Comparison of ENCODE assay signal across 9 cellular contexts in genomic region chr11:9972917-9973504, GRCh38.
DNase-seq lines count a peak whose midpoint lies in the region; ATAC-seq and TF ChIP-seq lines count a peak whose summit lies in the region.
"Had no signal": no experiment of that assay in that cellular context is flagged by ENCODE, and none has a peak within 500 bp of the region (broad histone marks: within the 10 kb centered on the region; RNA-seq: fewer than 3 reads in every experiment).

No MANE protein-coding gene starts in this region.

- H3K27me3 Mint-ChIP-seq in CD4-positive, alpha-beta T cell = no peaks in the 10 kb centered on the region
- no peaks in the 10 kb centered on the region for H3K27me3 Mint-ChIP-seq in activated CD8-positive, alpha-beta T cell treated with anti-CD3 and anti-CD28 coated beads, Interleukin-2, amount 10 ng/mL, durations not matched to agents 7 days and 5 days (ENCODE audit: low read depth)
- H3K27me3 Mint-ChIP-seq: T-cell had no signal

- no peaks in the 10 kb centered on the region for H3K27me3 ChIP-seq in CD4-positive, alpha-beta T cell (ENCODE audit: control insufficient read depth, insufficient read depth, low read length)

- no peaks in the 10 kb centered on the region for H3K36me3 Mint-ChIP-seq in CD4-positive, alpha-beta T cell (ENCODE audit: low read depth)
- H3K36me3 Mint-ChIP-seq in activated CD8-positive, alpha-beta T cell treated with anti-CD3 and anti-CD28 coated beads, Interleukin-2, amount 10 ng/mL, durations not matched to agents 7 days and 5 days (ENCODE audit: low read depth) = no peaks in the 10 kb centered on the region

- H3K4me3 ChIP-seq in retinal pigment epithelial cell (ENCODE audit: low read length) = no peak overlapping the region

- H3K9me3 Mint-ChIP-seq in CD4-positive, alpha-beta T cell = no peaks in the 10 kb centered on the region
- no peaks in the 10 kb centered on the region for H3K9me3 Mint-ChIP-seq in activated CD8-positive, alpha-beta T cell treated with anti-CD3 and anti-CD28 coated beads, Interleukin-2, amount 10 ng/mL, durations not matched to agents 7 days and 5 days (ENCODE audit: insufficient read depth)
- H3K9me3 Mint-ChIP-seq: T-cell had no signal

- DNase-seq in CD4-positive, alpha-beta T cell = peak in 2 of 10 experiments; percentile 2 to 11
- DNase-seq in NCI-H1048 (lab: John Stamatoyannopoulos, UW) = peak; percentile 2
- peak; percentile 44 for DNase-seq in activated CD8-positive, alpha-beta T cell treated with anti-CD3 and anti-CD28 coated beads, Interleukin-2, amount 10 ng/mL, durations not matched to agents 7 days and 5 days
- no peak for DNase-seq in Right ventricle myocardium superior
- DNase-seq in retinal pigment epithelial cell (ENCODE audit: low read depth) = no peak
- no peak for DNase-seq in activated CD8-positive, alpha-beta memory T cell treated with anti-CD3 and anti-CD28 coated beads, Interleukin-2, amount 50 U/mL, for 4 hours

- CTCF ChIA-PET in CD4-positive, alpha-beta T cell (lab: Charles Lee) = interaction anchor here (1.3 to 1.5 kb wide), 3 partner anchors 213 to 217 kb away, joined by 3 to 6 read pairs (median 4); no protein-coding TSS in a partner anchor
- CTCF ChIA-PET in activated CD8-positive, alpha-beta T cell treated with anti-CD3 and anti-CD28 coated beads, Interleukin-2, amount 10 ng/mL, durations not matched to agents 7 days and 5 days (lab: Charles Lee) = interaction anchor here (0.6 to 2.8 kb wide), 30 partner anchors 9 to 438 kb away, joined by 3 to 42 read pairs (median 3); partner anchors contain the start of gene ADM

- H3K4me3 Mint-ChIP-seq in CD4-positive, alpha-beta T cell = no peak overlapping the region
- H3K4me3 Mint-ChIP-seq in activated CD8-positive, alpha-beta T cell treated with anti-CD3 and anti-CD28 coated beads, Interleukin-2, amount 10 ng/mL, durations not matched to agents 7 days and 5 days = no peak overlapping the region
- H3K4me3 Mint-ChIP-seq: T-cell had no signal

- no peak overlapping the region for H3K27ac ChIP-seq in CD4-positive, alpha-beta T cell (ENCODE audit: low read depth, low read length)

- POLR2A ChIA-PET in CD4-positive, alpha-beta T cell (lab: Charles Lee) = interaction anchor here (0.6 kb wide), 1 partner anchor 52 kb away, joined by 4 read pairs; no protein-coding TSS in a partner anchor
- POLR2A ChIA-PET in activated CD8-positive, alpha-beta T cell treated with anti-CD3 and anti-CD28 coated beads, Interleukin-2, amount 10 ng/mL, durations not matched to agents 7 days and 5 days (lab: Charles Lee) = interaction anchor here (1.0 kb wide), 1 partner anchor 213 kb away, joined by 3 read pairs; no protein-coding TSS in a partner anchor

- no peak for ATAC-seq in CD4-positive, alpha-beta T cell (ENCODE audit: poor library complexity)
- peak; percentile 58 for ATAC-seq in GM18867 (IDR thresholded peaks at IDR 0.05; ENCODE audit: unreplicated experiment)
- ATAC-seq in activated CD8-positive, alpha-beta T cell treated with anti-CD3 and anti-CD28 coated beads, Interleukin-2, amount 10 ng/mL, durations not matched to agents 7 days and 5 days = peak; percentile 60
- ATAC-seq in Right ventricle myocardium superior (ENCODE audit: poor library complexity) = peak; percentile 79
- no peak for ATAC-seq in HG02763 (IDR thresholded peaks at IDR 0.05; ENCODE audit: unreplicated experiment)

- H3K27ac Mint-ChIP-seq in CD4-positive, alpha-beta T cell = no peak overlapping the region
- no peak overlapping the region for H3K27ac Mint-ChIP-seq in activated CD8-positive, alpha-beta T cell treated with anti-CD3 and anti-CD28 coated beads, Interleukin-2, amount 10 ng/mL, durations not matched to agents 7 days and 5 days
- H3K27ac Mint-ChIP-seq: T-cell had no signal

- no peaks in the 10 kb centered on the region for H3K9me3 ChIP-seq in CD4-positive, alpha-beta T cell (ENCODE audit: control insufficient read depth, low read length)

- intact Hi-C loops in CD4-positive, alpha-beta T cell (cut with DNase I, micrococcal nuclease) = loop anchor here (2.0 to 10.0 kb wide), 4 partner anchors 214 to 438 kb away; partner anchors contain the start of gene ADM (in 1 of the 2)
- intact Hi-C loops in Right ventricle myocardium superior (cut with DNase I) = loop anchor here (2.0 to 10.0 kb wide), 2 partner anchors 214 to 332 kb away; partner anchors contain the start of gene ADM

- peak; percentile 46 for TF ChIP-seq CTCF in CD4-positive, alpha-beta T cell (IDR thresholded peaks at IDR 0.05)
- peak; percentile 78 for TF ChIP-seq CTCF in retinal pigment epithelial cell (conservative IDR thresholded peaks at IDR 0.05; ENCODE audit: low read depth, low read length)

- H3K4me1 Mint-ChIP-seq in CD4-positive, alpha-beta T cell (ENCODE audit: low read depth) = no peaks in the 10 kb centered on the region
- peaks cover 3% of the 10 kb centered on the region for H3K4me1 Mint-ChIP-seq in activated CD8-positive, alpha-beta T cell treated with anti-CD3 and anti-CD28 coated beads, Interleukin-2, amount 10 ng/mL, durations not matched to agents 7 days and 5 days (ENCODE audit: low read depth)
- H3K4me1 Mint-ChIP-seq: T-cell had no signal

Comparison
In these comparisons a context has a peak if more than half of its experiments do, and no peak if none do; other contexts are left out.
1. ATAC-seq: peak in GM18867 (single experiment), activated CD8-positive, alpha-beta T cell treated with anti-CD3 and anti-CD28 coated beads, Interleukin-2, amount 10 ng/mL, durations not matched to agents 7 days and 5 days (single experiment) and Right ventricle myocardium superior (single experiment); none in CD4-positive, alpha-beta T cell (single experiment) and HG02763 (single experiment).
2. DNase-seq: peak in NCI-H1048 (single experiment) and activated CD8-positive, alpha-beta T cell treated with anti-CD3 and anti-CD28 coated beads, Interleukin-2, amount 10 ng/mL, durations not matched to agents 7 days and 5 days (single experiment); none in Right ventricle myocardium superior (single experiment), retinal pigment epithelial cell (single experiment) and activated CD8-positive, alpha-beta memory T cell treated with anti-CD3 and anti-CD28 coated beads, Interleukin-2, amount 50 U/mL, for 4 hours (single experiment).